Comparison of ENCODE assay signal across 1 cellular context in genomic region chr19:35759697-35760096, GRCh38.
TF ChIP-seq lines count a peak whose summit lies in the region.

No MANE protein-coding gene starts in this region.

TF ChIP-seq in HEK293T, 16 proteins besides CTCF, POLR2A, EP300 and RAD21 (continued from another document):
- TF ChIP-seq BHLHE40 (IDR thresholded peaks at IDR 0.05; ENCODE audit: borderline replicate concordance) (no peak), NFRKB (IDR thresholded peaks at IDR 0.05) (no peak), HDGF (IDR thresholded peaks at IDR 0.05; ENCODE audit: borderline replicate concordance) (no peak), SP1 (IDR thresholded peaks at IDR 0.05) (no peak), L3MBTL2 (conservative IDR thresholded peaks at IDR 0.05) (no peak), FOXK2 (IDR thresholded peaks at IDR 0.05) (no peak), CTBP1 (IDR thresholded peaks at IDR 0.05; ENCODE audit: borderline replicate concordance) (no peak), ELF4 (IDR thresholded peaks at IDR 0.05) (no peak), PKNOX1 (IDR thresholded peaks at IDR 0.05) (no peak), FOXA1 (IDR thresholded peaks at IDR 0.05) (no peak)
